8 cellular contexts compared by ENCODE assay signal in genomic region chrX:10110984-10111363, GRCh38. TPM values are rescaled to one million over a fixed set of nuclear protein-coding genes. Genes with fewer than 3 reads are reported as not detected.
DNase-seq lines count a peak whose midpoint lies in the region; ATAC-seq and TF ChIP-seq lines count a peak whose summit lies in the region.

No MANE protein-coding gene starts in this region.

- H3K27me3 ChIP-seq in prostate gland (replicated peaks; ENCODE audit: insufficient read depth), result no peaks in the 10 kb centered on the region
- no peaks in the 10 kb centered on the region for H3K27me3 ChIP-seq in GM23338 (ENCODE audit: insufficient read depth)

- H3K4me3 ChIP-seq in prostate gland (no peak overlapping the region), GM23338 (no peak overlapping the region)

- H3K9me3 Mint-ChIP-seq in activated T-helper 2 cell treated with anti-CD3 and anti-CD28 coated beads, Interferon-gamma antibody, Interleukin-2, Interleukin-4, amounts not matched to agents 10 μg/mL and 5 μg/mL and 100 μg/mL, durations not matched to agents 14 hours and 24 hours and 36 hours, result no peaks in the 10 kb centered on the region
- H3K9me3 Mint-ChIP-seq in mesothelial cell of epicardium (peaks cover 14% of the 10 kb centered on the region), GM23338 (no peaks in the 10 kb centered on the region)

- H3K4me1 Mint-ChIP-seq in activated T-helper 2 cell treated with anti-CD3 and anti-CD28 coated beads, Interferon-gamma antibody, Interleukin-2, Interleukin-4, amounts not matched to agents 10 μg/mL and 5 μg/mL and 100 μg/mL, durations not matched to agents 14 hours and 24 hours and 36 hours (ENCODE audit: low read depth), result peaks cover 43% of the 10 kb centered on the region
- H3K4me1 Mint-ChIP-seq in mesothelial cell of epicardium (peaks cover 13% of the 10 kb centered on the region), GM23338 (peaks cover 9% of the 10 kb centered on the region; the same call in 2 of the 3 replicates)

- no peak overlapping the region for H2AFZ ChIP-seq in GM23338

- H3K36me3 ChIP-seq in prostate gland, result no peaks in the 10 kb centered on the region
- H3K36me3 ChIP-seq in GM23338 (ENCODE audit: insufficient read depth), result no peaks in the 10 kb centered on the region

- no peaks in the 10 kb centered on the region for H3K4me1 ChIP-seq in prostate gland (replicated peaks)
- no peaks in the 10 kb centered on the region for H3K4me1 ChIP-seq in GM23338 (ENCODE audit: insufficient read depth)

- intact Hi-C loops in activated T-helper 2 cell treated with anti-CD3 and anti-CD28 coated beads, Interferon-gamma antibody, Interleukin-2, Interleukin-4, amounts not matched to agents 10 μg/mL and 5 μg/mL and 100 μg/mL, durations not matched to agents 14 hours and 24 hours and 36 hours (cut with micrococcal nuclease), result loop anchor here (1.0 to 2.0 kb wide), 3 partner anchors 13 to 114 kb away; no protein-coding TSS in a partner anchor
- intact Hi-C loops in prostate gland (cut with DNase I), result loop anchor here (10.0 kb wide), 2 partner anchors 226 to 1296 kb away; no protein-coding TSS in a partner anchor

- WGBS in prostate gland, result 51% methylated on average over 10 of the region's 10 CpGs

- peak overlapping the region; percentile 97 for H3K27ac Mint-ChIP-seq in activated T-helper 2 cell treated with anti-CD3 and anti-CD28 coated beads, Interferon-gamma antibody, Interleukin-2, Interleukin-4, amounts not matched to agents 10 μg/mL and 5 μg/mL and 100 μg/mL, durations not matched to agents 14 hours and 24 hours and 36 hours
- no peak overlapping the region for H3K27ac Mint-ChIP-seq in mesothelial cell of epicardium
- no peak overlapping the region for H3K27ac Mint-ChIP-seq in GM23338

- no peaks in the 10 kb centered on the region for H4K20me1 ChIP-seq in GM23338 (replicated peaks; ENCODE audit: insufficient read depth)

- no peak overlapping the region for H3K4me2 ChIP-seq in GM23338

- H3F3A ChIP-seq in GM23338 (replicated peaks; ENCODE audit: low read depth), result no peaks in the 10 kb centered on the region

- H3K36me3 Mint-ChIP-seq in activated T-helper 2 cell treated with anti-CD3 and anti-CD28 coated beads, Interferon-gamma antibody, Interleukin-2, Interleukin-4, amounts not matched to agents 10 μg/mL and 5 μg/mL and 100 μg/mL, durations not matched to agents 14 hours and 24 hours and 36 hours (ENCODE audit: low read depth), result peaks cover 38% of the 10 kb centered on the region
- H3K36me3 Mint-ChIP-seq in mesothelial cell of epicardium, result peaks cover 11% of the 10 kb centered on the region
- H3K36me3 Mint-ChIP-seq in GM23338 (ENCODE audit: low read depth), result peaks cover 16% of the 10 kb centered on the region

- no peaks in the 10 kb centered on the region for H3K9me3 ChIP-seq in prostate gland

- TF ChIP-seq CTCF in prostate gland (IDR thresholded peaks at IDR 0.05), result no peak
- no peak for TF ChIP-seq CTCF in mesothelial cell of epicardium (IDR thresholded peaks at IDR 0.05; ENCODE audit: unreplicated experiment)
- TF ChIP-seq CTCF in GM23338 (conservative IDR thresholded peaks at IDR 0.05; ENCODE audit: low read depth in 2 of 2), result no peak

- peak; percentile 17 for DNase-seq in activated T-helper 2 cell treated with anti-CD3 and anti-CD28 coated beads, Interferon-gamma antibody, Interleukin-2, Interleukin-4, amounts not matched to agents 10 μg/mL and 5 μg/mL and 100 μg/mL, durations not matched to agents 14 hours and 24 hours and 36 hours (ENCODE audit: low spot score)
- DNase-seq in prostate gland (ENCODE audit: low spot score), result no peak
- DNase-seq in NCI-H146 treated with DMSO at 0.1 percent for 48 hours (lab: John Stamatoyannopoulos, UW; ENCODE audit: unreplicated experiment), result no peak
- no peak for DNase-seq in mesothelial cell of epicardium (ENCODE audit: low spot score in 2 of 2, unreplicated experiment in 2 of 2)
- DNase-seq in GM23338 (ENCODE audit: low spot score), result no peak
- DNase-seq in AG08396 (ENCODE audit: low spot score), result no peak

- H3K9me2 ChIP-seq in GM23338 (ENCODE audit: insufficient read depth), result no peaks in the 10 kb centered on the region

- ATAC-seq in GM18868 (IDR thresholded peaks at IDR 0.05; ENCODE audit: unreplicated experiment), result peak; percentile 34
- peak; percentile 43 for ATAC-seq in HG03442 (IDR thresholded peaks at IDR 0.05; ENCODE audit: unreplicated experiment)
- no peak for ATAC-seq in GM23338

- H3K27ac ChIP-seq in prostate gland (peak overlapping the region; percentile 23 to 45), GM23338 (ENCODE audit: low read depth) (no peak overlapping the region)

- no peak for TF ChIP-seq POLR2A in prostate gland (IDR thresholded peaks at IDR 0.05)

- peak overlapping the region; percentile 72 for H3K4me3 Mint-ChIP-seq in activated T-helper 2 cell treated with anti-CD3 and anti-CD28 coated beads, Interferon-gamma antibody, Interleukin-2, Interleukin-4, amounts not matched to agents 10 μg/mL and 5 μg/mL and 100 μg/mL, durations not matched to agents 14 hours and 24 hours and 36 hours (ENCODE audit: low read depth)
- H3K4me3 Mint-ChIP-seq in mesothelial cell of epicardium (no peak overlapping the region), GM23338 (no peak overlapping the region)

- no peaks in the 10 kb centered on the region for H3K27me3 Mint-ChIP-seq in activated T-helper 2 cell treated with anti-CD3 and anti-CD28 coated beads, Interferon-gamma antibody, Interleukin-2, Interleukin-4, amounts not matched to agents 10 μg/mL and 5 μg/mL and 100 μg/mL, durations not matched to agents 14 hours and 24 hours and 36 hours (ENCODE audit: low read depth)
- H3K27me3 Mint-ChIP-seq in mesothelial cell of epicardium (ENCODE audit: low read depth) (no peaks in the 10 kb centered on the region), GM23338 (ENCODE audit: insufficient read depth, low read depth, poor library complexity) (peaks cover 3% of the 10 kb centered on the region)

- H3K79me2 ChIP-seq in GM23338 (replicated peaks; ENCODE audit: insufficient read depth), result no peaks in the 10 kb centered on the region

TF ChIP-seq in GM23338, 12 proteins besides CTCF, POLR2A, EP300 and RAD21:
- TF ChIP-seq EZH2phosphoT487 (IDR thresholded peaks at IDR 0.05; ENCODE audit: unreplicated experiment), result no peak

RNA-seq across cellular contexts. Expression of gene CLCN4, which starts 45.8 kb away (rescaled TPM):
- total RNA-seq in activated T-helper 2 cell treated with anti-CD3 and anti-CD28 coated beads, Interferon-gamma antibody, Interleukin-2, Interleukin-4, amounts not matched to agents 10 μg/mL and 5 μg/mL and 100 μg/mL, durations not matched to agents 14 hours and 24 hours and 36 hours, result 0.14 and 0.16 TPM in 2 replicates
- total RNA-seq in prostate gland, result 10 to 100 TPM in 1 of 2 donors, under 1 TPM in 1; 0.50 to 15.3 TPM
- total RNA-seq in mesothelial cell of epicardium, result 5.7 to 8.6 TPM (median 7.0 TPM) in 3 replicates
- 4.9 and 5.0 TPM in 2 replicates for total RNA-seq in GM23338 (2014; rRNA removed; shearing (Covaris generic))
- 0.99 and 1.2 TPM in 2 replicates for polyA plus RNA-seq in GM23338 (2016; fragmentation: Nextera tagmentation; extraction: Ambion mirVana)
